In genomic region chr20:44662256-44662655, GRCh38 we compare ENCODE assay signal across 20 cellular contexts. TPM values are rescaled to one million over a fixed set of nuclear protein-coding genes. Genes with fewer than 3 reads are reported as not detected.
DNase-seq lines count a peak whose midpoint lies in the region; ATAC-seq, FAIRE-seq and TF ChIP-seq lines count a peak whose summit lies in the region.
"Had no signal": no experiment of that assay in that cellular context is flagged by ENCODE, and none has a peak within 500 bp of the region (broad histone marks: within the 10 kb centered on the region; RNA-seq: fewer than 3 reads in every experiment).

No MANE protein-coding gene starts in this region.

- no peak for TF ChIP-seq POLR2A in endothelial cell of umbilical vein (IDR thresholded peaks at IDR 0.05; ENCODE audit: low read depth, low read length)

- POLR2A ChIA-PET in activated CD4-positive, alpha-beta T cell treated with anti-CD3 and anti-CD28 coated beads, Interleukin-2, amount 10 ng/mL, durations not matched to agents 7 days and 5 days (lab: Charles Lee), result no interaction called here
- POLR2A ChIA-PET in endothelial cell of umbilical vein (lab: Charles Lee) (no interaction called here), PC-3 (lab: Charles Lee; ENCODE audit: unreplicated experiment) (no interaction called here)

- H3K9me2 ChIP-seq in PC-3 (replicated peaks; ENCODE audit: low read length), result no peaks in the 10 kb centered on the region

- H3K9me1 ChIP-seq in endothelial cell of umbilical vein (replicated peaks; ENCODE audit: control insufficient read depth, extremely low read depth, insufficient read depth, low read length), result no peaks in the 10 kb centered on the region

- H3K4me2 ChIP-seq in endothelial cell of umbilical vein (ENCODE audit: insufficient read depth, low read length), result no peak overlapping the region
- no peak overlapping the region for H3K4me2 ChIP-seq in PC-3 (ENCODE audit: low read length)
- H3K4me2 ChIP-seq: KMS-11 had no signal

- TF ChIP-seq CTCF in endothelial cell of umbilical vein (IDR thresholded peaks at IDR 0.05; ENCODE audit: extremely low read depth in 1 of 2, insufficient read depth in 1 of 2, low read depth in 1 of 2, low read length in 2 of 2) (no peak), PC-3 (conservative IDR thresholded peaks at IDR 0.05; ENCODE audit: low read depth, low read length) (no peak)

- H3K27me3 ChIP-seq in endothelial cell of umbilical vein (ENCODE audit: control insufficient read depth in 2 of 2, insufficient read depth in 2 of 2, low read length in 2 of 2) (peaks cover 4 to 11% of the 10 kb centered on the region in 2 experiments), PC-3 (ENCODE audit: low read length) (0 out of 2 replicates have a peak, but pooled peaks cover 9% of the 10 kb centered on the region)

- H3K9me3 ChIP-seq in endothelial cell of umbilical vein (replicated peaks; ENCODE audit: control insufficient read depth, insufficient read depth, low read length) (no peaks in the 10 kb centered on the region), PC-3 (ENCODE audit: low read length) (no peaks in the 10 kb centered on the region)

- H3K4me3 ChIP-seq in endothelial cell of umbilical vein (replicated peaks in 1 of 3; ENCODE audit: insufficient read depth in 1 of 3, low read depth in 1 of 3, low read length in 3 of 3) (no peak overlapping the region), PC-3 (ENCODE audit: low read length) (no peak overlapping the region)

- no peaks in the 10 kb centered on the region for H3K9me3 Mint-ChIP-seq in activated CD4-positive, alpha-beta T cell treated with anti-CD3 and anti-CD28 coated beads, Interleukin-2, amount 10 ng/mL, durations not matched to agents 7 days and 5 days
- no peaks in the 10 kb centered on the region for H3K9me3 Mint-ChIP-seq in stimulated activated effector memory CD8-positive, alpha-beta T cell treated with anti-CD3 and anti-CD28 coated beads, Interleukin-12 subunit alpha, Interleukin-12 subunit beta, amount 100 ng/mL, for 72 hours
- H3K9me3 Mint-ChIP-seq: H9 had no signal

- no peak for FAIRE-seq in endothelial cell of umbilical vein (lab: Jason Lieb, UNC)
- FAIRE-seq: GM18507 had no signal

- H3K4me1 ChIP-seq in endothelial cell of umbilical vein (ENCODE audit: control insufficient read depth, extremely low read depth, insufficient read depth, low read length) (peaks cover 9% of the 10 kb centered on the region), PC-3 (ENCODE audit: insufficient read depth, low read length) (no peaks in the 10 kb centered on the region)

- BruUV-seq in endothelial cell of umbilical vein (replicated peaks; lab: Mats Ljungman, UMichigan) (no TSS peak), PC-3 (replicated peaks; lab: Mats Ljungman, UMichigan) (no TSS peak)

- ATAC-seq in PC-3, result no peak
- no peak for ATAC-seq in stimulated activated effector memory CD8-positive, alpha-beta T cell treated with anti-CD3 and anti-CD28 coated beads, Interleukin-12 subunit alpha, Interleukin-12 subunit beta, amount 100 ng/mL, for 72 hours
- ATAC-seq in HG03457 (IDR thresholded peaks at IDR 0.05; ENCODE audit: unreplicated experiment), result no peak

- no peaks in the 10 kb centered on the region for H4K20me1 ChIP-seq in endothelial cell of umbilical vein (replicated peaks; ENCODE audit: control insufficient read depth, extremely low read depth, insufficient read depth, low read length)
- no peaks in the 10 kb centered on the region for H4K20me1 ChIP-seq in PC-3 (ENCODE audit: low read length)

- CTCF ChIA-PET in activated CD4-positive, alpha-beta T cell treated with anti-CD3 and anti-CD28 coated beads, Interleukin-2, amount 10 ng/mL, durations not matched to agents 7 days and 5 days (lab: Charles Lee), result interaction anchor here (1.5 kb wide), 1 partner anchor 21 kb away, joined by 5 read pairs; no protein-coding TSS in a partner anchor
- CTCF ChIA-PET in endothelial cell of umbilical vein (lab: Charles Lee) (interaction anchor here (1.0 kb wide), 1 partner anchor 21 kb away, joined by 3 read pairs; no protein-coding TSS in a partner anchor), PC-3 (lab: Charles Lee) (no interaction called here)

- no peak overlapping the region for H3K4me3 Mint-ChIP-seq in activated CD4-positive, alpha-beta T cell treated with anti-CD3 and anti-CD28 coated beads, Interleukin-2, amount 10 ng/mL, durations not matched to agents 7 days and 5 days
- no peak overlapping the region for H3K4me3 Mint-ChIP-seq in stimulated activated effector memory CD8-positive, alpha-beta T cell treated with anti-CD3 and anti-CD28 coated beads, Interleukin-12 subunit alpha, Interleukin-12 subunit beta, amount 100 ng/mL, for 72 hours
- H3K4me3 Mint-ChIP-seq: H9 had no signal

- no peaks in the 10 kb centered on the region for H3F3A ChIP-seq in PC-3 (ENCODE audit: low read length, unreplicated experiment)

- H3K27ac Mint-ChIP-seq in activated CD4-positive, alpha-beta T cell treated with anti-CD3 and anti-CD28 coated beads, Interleukin-2, amount 10 ng/mL, durations not matched to agents 7 days and 5 days, result peak overlapping the region; percentile 16
- no peak overlapping the region for H3K27ac Mint-ChIP-seq in stimulated activated effector memory CD8-positive, alpha-beta T cell treated with anti-CD3 and anti-CD28 coated beads, Interleukin-12 subunit alpha, Interleukin-12 subunit beta, amount 100 ng/mL, for 72 hours
- H3K27ac Mint-ChIP-seq: H9 had no signal

- no peaks in the 10 kb centered on the region for H3K79me2 ChIP-seq in endothelial cell of umbilical vein (ENCODE audit: control insufficient read depth, insufficient read depth, low read length)
- no peaks in the 10 kb centered on the region for H3K79me2 ChIP-seq in PC-3 (ENCODE audit: low read length)

- H3K27me3 Mint-ChIP-seq in activated CD4-positive, alpha-beta T cell treated with anti-CD3 and anti-CD28 coated beads, Interleukin-2, amount 10 ng/mL, durations not matched to agents 7 days and 5 days, result no peaks in the 10 kb centered on the region

- intact Hi-C loops in endothelial cell of umbilical vein (cut with micrococcal nuclease) (no loop called here), PC-3 (cut with micrococcal nuclease) (no loop called here)

- H2AFZ ChIP-seq in endothelial cell of umbilical vein (ENCODE audit: low read depth, low read length), result no peak overlapping the region
- no peak overlapping the region for H2AFZ ChIP-seq in PC-3 (ENCODE audit: low read length)

- no peak for DNase-seq in activated CD4-positive, alpha-beta T cell treated with anti-CD3 and anti-CD28 coated beads, Interleukin-2, amount 10 ng/mL, durations not matched to agents 7 days and 5 days
- DNase-seq in activated CD4-positive, alpha-beta T cell treated with anti-CD3 and anti-CD28 coated beads for 48 hours, result no peak
- DNase-seq in OCI-M1 (lab: John Stamatoyannopoulos, UW) (peak; percentile 22), endothelial cell of umbilical vein (ENCODE audit: low read depth, low spot score) (no peak), PC-3 (no peak)
- DNase-seq in stimulated activated effector memory CD8-positive, alpha-beta T cell treated with anti-CD3 and anti-CD28 coated beads, Interleukin-12 subunit alpha, Interleukin-12 subunit beta, amount 100 ng/mL, for 72 hours (ENCODE audit: low spot score in 2 of 2), result no peak
- DNase-seq: Calu3, DMS79 treated with DMSO at 0.1 percent for 48 hours, H9, IMR-90, NCI-H2029, NCI-H446, NCI-H524 treated with DMSO at 0.1 percent for 48 hours, NCI-H774, Right ventricle myocardium superior, RPMI8226 had no signal

- dilution Hi-C loops in endothelial cell of umbilical vein (cut with MboI; ENCODE audit: extremely low pct_ligation_motif_present, low sequenced_read_pairs), result no loop called here

- H3K36me3 ChIP-seq in endothelial cell of umbilical vein (ENCODE audit: control insufficient read depth in 2 of 2, extremely low read depth in 1 of 2, insufficient read depth in 2 of 2, low read length in 2 of 2) (no peaks in the 10 kb centered on the region), PC-3 (ENCODE audit: low read depth, low read length) (no peaks in the 10 kb centered on the region)

- H3K9ac ChIP-seq in endothelial cell of umbilical vein (replicated peaks; ENCODE audit: extremely low read depth, insufficient read depth, low read length) (no peak overlapping the region), PC-3 (ENCODE audit: low read length) (no peak overlapping the region)
- H3K9ac ChIP-seq: KMS-11 had no signal

- H3K27ac ChIP-seq in endothelial cell of umbilical vein (ENCODE audit: insufficient read depth, low read depth, low read length) (no peak overlapping the region), PC-3 (ENCODE audit: low read length) (no peak overlapping the region)
- H3K27ac ChIP-seq: KMS-11 had no signal

- peaks cover 13% of the 10 kb centered on the region for H3K4me1 Mint-ChIP-seq in activated CD4-positive, alpha-beta T cell treated with anti-CD3 and anti-CD28 coated beads, Interleukin-2, amount 10 ng/mL, durations not matched to agents 7 days and 5 days
- peaks cover 11% of the 10 kb centered on the region for H3K4me1 Mint-ChIP-seq in stimulated activated effector memory CD8-positive, alpha-beta T cell treated with anti-CD3 and anti-CD28 coated beads, Interleukin-12 subunit alpha, Interleukin-12 subunit beta, amount 100 ng/mL, for 72 hours

- H3K36me3 Mint-ChIP-seq in activated CD4-positive, alpha-beta T cell treated with anti-CD3 and anti-CD28 coated beads, Interleukin-2, amount 10 ng/mL, durations not matched to agents 7 days and 5 days (ENCODE audit: low read depth), result peaks cover 40% of the 10 kb centered on the region
- no peaks in the 10 kb centered on the region for H3K36me3 Mint-ChIP-seq in stimulated activated effector memory CD8-positive, alpha-beta T cell treated with anti-CD3 and anti-CD28 coated beads, Interleukin-12 subunit alpha, Interleukin-12 subunit beta, amount 100 ng/mL, for 72 hours

RNA-seq across cellular contexts. Expression of gene ADA, which starts 10.8 kb away (rescaled TPM):
- total RNA-seq in activated CD4-positive, alpha-beta T cell treated with anti-CD3 and anti-CD28 coated beads, Interleukin-2, amount 10 ng/mL, durations not matched to agents 7 days and 5 days, result 100 to 1,000 TPM; 103 to 107 TPM
- total RNA-seq in endothelial cell of umbilical vein, result 26.3 and 33.2 TPM in 2 replicates
- 29.8 and 33.1 TPM in 2 replicates for polyA plus RNA-seq in endothelial cell of umbilical vein
- polyA plus RNA-seq in endothelial cell of umbilical vein (2011; cell fraction: cytosol; rRNA removed), result 25.8 and 29.4 TPM in 2 replicates
- polyA plus RNA-seq in endothelial cell of umbilical vein (2011; cell fraction: nucleus; rRNA removed), result 49.2 and 50.3 TPM in 2 replicates
- 23.0 and 30.6 TPM in 2 replicates for polyA plus RNA-seq in endothelial cell of umbilical vein (2012)
- 23.0 and 24.0 TPM in 2 replicates for polyA minus RNA-seq in endothelial cell of umbilical vein
- 9.2 TPM for polyA minus RNA-seq in endothelial cell of umbilical vein (2011; cell fraction: cytosol; rRNA and poly(A)+ RNA removed)
- polyA minus RNA-seq in endothelial cell of umbilical vein (2011; cell fraction: nucleus; rRNA and poly(A)+ RNA removed), result 9.7 and 13.6 TPM in 2 replicates
- total RNA-seq in PC-3 (2014; rRNA removed), result 12.4 and 13.0 TPM in 2 replicates

RNA-seq across cellular contexts. Expression of gene CCN5, which starts 52.9 kb away (rescaled TPM):
- not detected for total RNA-seq in activated CD4-positive, alpha-beta T cell treated with anti-CD3 and anti-CD28 coated beads, Interleukin-2, amount 10 ng/mL, durations not matched to agents 7 days and 5 days
- total RNA-seq in endothelial cell of umbilical vein (not detected in 2 replicates), PC-3 (2014; rRNA removed) (0.26 TPM in 1 of 2 replicates, not detected in the other)
- 0.03 and 0.14 TPM in 2 replicates for polyA plus RNA-seq in endothelial cell of umbilical vein
- polyA plus RNA-seq in endothelial cell of umbilical vein (2011; cell fraction: cytosol; rRNA removed), result 0.04 TPM in 1 of 2 replicates, not detected in the other
- 0.09 TPM in 1 of 2 replicates, not detected in the other for polyA plus RNA-seq in endothelial cell of umbilical vein (2011; cell fraction: nucleus; rRNA removed)
- polyA plus RNA-seq in endothelial cell of umbilical vein (2012), result not detected in 2 replicates
- 0.23 TPM in 1 of 2 replicates, not detected in the other for polyA minus RNA-seq in endothelial cell of umbilical vein
- polyA minus RNA-seq in endothelial cell of umbilical vein (2011; cell fraction: cytosol; rRNA and poly(A)+ RNA removed), result 41.1 TPM
- 0.96 and 2.1 TPM in 2 replicates for polyA minus RNA-seq in endothelial cell of umbilical vein (2011; cell fraction: nucleus; rRNA and poly(A)+ RNA removed)
- total RNA-seq: A172, H9, IMR-90 had no signal
- polyA plus RNA-seq: IMR-90 had no signal
